In the genomic region with DNA sequence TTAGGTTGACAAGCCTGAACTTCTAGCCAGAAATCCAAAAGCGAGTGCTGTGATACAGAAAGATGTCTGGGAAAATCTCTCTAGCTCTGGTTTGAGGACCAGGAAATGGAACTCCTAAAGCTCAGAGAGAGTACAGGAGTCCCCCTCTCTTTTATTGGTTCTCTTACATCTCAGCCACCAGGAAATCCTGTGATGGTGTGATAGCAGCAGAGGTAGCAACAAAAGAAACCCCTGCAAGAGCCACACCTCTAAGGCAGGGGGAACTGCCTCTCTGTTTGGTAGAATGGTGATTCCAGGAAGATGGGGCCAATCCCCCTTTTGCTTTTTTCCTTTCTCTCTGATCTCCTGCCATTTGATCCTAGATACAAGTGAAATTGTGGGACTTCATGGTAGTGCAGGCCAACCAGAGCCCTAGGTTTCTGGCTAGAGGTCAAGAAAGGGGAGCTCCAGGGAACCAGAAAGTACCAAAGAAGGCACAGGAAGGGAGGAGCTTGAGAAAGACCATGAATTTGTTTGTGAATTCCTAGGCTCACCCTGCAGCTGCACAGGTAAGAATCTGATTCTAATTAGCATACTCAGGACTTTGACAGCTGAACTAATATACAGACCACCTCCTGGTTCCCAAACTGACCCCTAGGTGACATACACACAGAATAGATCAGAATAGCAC, we compare ENCODE assay signal across 16 cellular contexts.
DNase-seq lines count a peak whose midpoint lies in the region; ATAC-seq and TF ChIP-seq lines count a peak whose summit lies in the region.
"Had no signal": no experiment of that assay in that cellular context is flagged by ENCODE, and none has a peak within 500 bp of the region (broad histone marks: within the 10 kb centered on the region; RNA-seq: fewer than 3 reads in every experiment).

No MANE protein-coding gene starts in this region.

- no peak overlapping the region for H3K9ac ChIP-seq in endodermal cell (ENCODE audit: extremely low read depth, low read length, poor library complexity, severe bottlenecking)

- H3K4me3 Mint-ChIP-seq in stimulated activated naive CD8-positive, alpha-beta T cell treated with anti-CD3 and anti-CD28 coated beads, Interleukin-15, amount 100 ng/mL, for 72 hours = peak overlapping the region; percentile 19 to 25
- peak overlapping the region; percentile 67 for H3K4me3 Mint-ChIP-seq in T-helper 2 cell treated with Interferon-gamma antibody and Interleukin-4, amounts not matched to agents 5 μg/mL and 100 μg/mL, for 36 hours
- no peak overlapping the region for H3K4me3 Mint-ChIP-seq in endodermal cell
- H3K4me3 Mint-ChIP-seq: dendritic cell treated with granulocyte-macrophage colony-stimulating factor and Interleukin-4, amounts not matched to agents 40 ng/mL and 50 ng/mL, for 4 days; nephron had no signal

- TF ChIP-seq CTCF in endodermal cell (conservative IDR thresholded peaks at IDR 0.05) = no peak

- no peaks in the 10 kb centered on the region for H3K9me3 ChIP-seq in endodermal cell (ENCODE audit: control insufficient read depth, low read length)
- H3K9me3 ChIP-seq: gastrocnemius medialis had no signal

- no peaks in the 10 kb centered on the region for H3K9me3 Mint-ChIP-seq in stimulated activated naive CD8-positive, alpha-beta T cell treated with anti-CD3 and anti-CD28 coated beads, Interleukin-15, amount 100 ng/mL, for 72 hours
- no peaks in the 10 kb centered on the region for H3K9me3 Mint-ChIP-seq in T-helper 2 cell treated with Interferon-gamma antibody and Interleukin-4, amounts not matched to agents 5 μg/mL and 100 μg/mL, for 36 hours
- peaks cover 6% of the 10 kb centered on the region for H3K9me3 Mint-ChIP-seq in endodermal cell
- H3K9me3 Mint-ChIP-seq: dendritic cell treated with granulocyte-macrophage colony-stimulating factor and Interleukin-4, amounts not matched to agents 40 ng/mL and 50 ng/mL, for 4 days; nephron had no signal

- H3K36me3 ChIP-seq in endodermal cell (ENCODE audit: control insufficient read depth, insufficient read depth, low read length) = peaks cover 14% of the 10 kb centered on the region
- no peaks in the 10 kb centered on the region; the same call in 1 of the 2 replicates for H3K36me3 ChIP-seq in H7 (replicated peaks; ENCODE audit: control insufficient read depth, insufficient read depth, low read length)
- H3K36me3 ChIP-seq: gastrocnemius medialis had no signal

- DNase-seq in stimulated activated naive CD8-positive, alpha-beta T cell treated with anti-CD3 and anti-CD28 coated beads, Interleukin-15, amount 100 ng/mL, for 72 hours = no peak
- no peak for DNase-seq in stimulated activated naive CD8-positive, alpha-beta T cell treated with anti-CD3 and anti-CD28 coated beads, Interleukin-15, Interleukin-2, amounts not matched to agents 100 U/mL and 50 U/mL, for 24 hours
- DNase-seq in T-helper 2 cell treated with Interferon-gamma antibody and Interleukin-4, amounts not matched to agents 5 μg/mL and 100 μg/mL, for 36 hours (ENCODE audit: low spot score) = no peak
- DNase-seq in endodermal cell (peak; percentile 51), NCI-H128 (lab: John Stamatoyannopoulos, UW; ENCODE audit: unreplicated experiment) (no peak), NCI-H748 (lab: John Stamatoyannopoulos, UW; ENCODE audit: unreplicated experiment) (no peak), H7 (no peak)
- DNase-seq: erythroblast; gastrocnemius medialis; IMR-90; NCI-H2107; NCI-H526; stimulated activated CD4-positive, alpha-beta T cell treated with anti-CD3 and anti-CD28 coated beads, Interleukin-2, amount 100 ng/mL, for 48 hours had no signal

- WGBS in endodermal cell (ENCODE audit: insufficient coverage in 1 of 2, insufficient read length in 1 of 2), 2 experiments = 78 to 100% methylated on average over 1 of the region's 1 CpG

- H3K4me1 ChIP-seq in endodermal cell (ENCODE audit: control insufficient read depth, insufficient read depth, low read length) = peaks cover 8% of the 10 kb centered on the region
- H3K4me1 ChIP-seq: gastrocnemius medialis had no signal

- H3K27ac Mint-ChIP-seq in stimulated activated naive CD8-positive, alpha-beta T cell treated with anti-CD3 and anti-CD28 coated beads, Interleukin-15, amount 100 ng/mL, for 72 hours = peak overlapping the region in 1 of 2 donors; percentile 75
- H3K27ac Mint-ChIP-seq in T-helper 2 cell treated with Interferon-gamma antibody and Interleukin-4, amounts not matched to agents 5 μg/mL and 100 μg/mL, for 36 hours = peak overlapping the region; percentile 55
- H3K27ac Mint-ChIP-seq in endodermal cell = no peak overlapping the region
- H3K27ac Mint-ChIP-seq: dendritic cell treated with granulocyte-macrophage colony-stimulating factor and Interleukin-4, amounts not matched to agents 40 ng/mL and 50 ng/mL, for 4 days had no signal

- ATAC-seq in stimulated activated naive CD8-positive, alpha-beta T cell treated with anti-CD3 and anti-CD28 coated beads, Interleukin-15, amount 100 ng/mL, for 72 hours = no peak
- no peak for ATAC-seq in stimulated activated naive CD8-positive, alpha-beta T cell treated with anti-CD3 and anti-CD28 coated beads, Interleukin-15, Interleukin-2, amounts not matched to agents 100 U/mL and 50 U/mL, for 24 hours
- ATAC-seq: gastrocnemius medialis, GM12878 had no signal

- no peaks in the 10 kb centered on the region for H3K27me3 Mint-ChIP-seq in stimulated activated naive CD8-positive, alpha-beta T cell treated with anti-CD3 and anti-CD28 coated beads, Interleukin-15, amount 100 ng/mL, for 72 hours
- H3K27me3 Mint-ChIP-seq in T-helper 2 cell treated with Interferon-gamma antibody and Interleukin-4, amounts not matched to agents 5 μg/mL and 100 μg/mL, for 36 hours (ENCODE audit: low read depth) = no peaks in the 10 kb centered on the region
- no peaks in the 10 kb centered on the region for H3K27me3 Mint-ChIP-seq in endodermal cell (ENCODE audit: insufficient read depth)
- H3K27me3 Mint-ChIP-seq: dendritic cell treated with granulocyte-macrophage colony-stimulating factor and Interleukin-4, amounts not matched to agents 40 ng/mL and 50 ng/mL, for 4 days had no signal

- H3K27me3 ChIP-seq in endodermal cell (ENCODE audit: control insufficient read depth, insufficient read depth, low read length, poor library complexity, severe bottlenecking) (no peaks in the 10 kb centered on the region), H7 (ENCODE audit: control insufficient read depth, insufficient read depth, low read length) (no peaks in the 10 kb centered on the region)
- H3K27me3 ChIP-seq: gastrocnemius medialis had no signal

- H3K36me3 Mint-ChIP-seq in T-helper 2 cell treated with Interferon-gamma antibody and Interleukin-4, amounts not matched to agents 5 μg/mL and 100 μg/mL, for 36 hours (ENCODE audit: low read depth) = peaks cover 5% of the 10 kb centered on the region
- H3K36me3 Mint-ChIP-seq in endodermal cell (ENCODE audit: low read depth) = peaks cover 8% of the 10 kb centered on the region

- peaks cover 42% of the 10 kb centered on the region for H3K4me1 Mint-ChIP-seq in stimulated activated naive CD8-positive, alpha-beta T cell treated with anti-CD3 and anti-CD28 coated beads, Interleukin-15, amount 100 ng/mL, for 72 hours
- H3K4me1 Mint-ChIP-seq in T-helper 2 cell treated with Interferon-gamma antibody and Interleukin-4, amounts not matched to agents 5 μg/mL and 100 μg/mL, for 36 hours (ENCODE audit: low read depth) = peaks cover 22% of the 10 kb centered on the region
- peaks cover 30% of the 10 kb centered on the region for H3K4me1 Mint-ChIP-seq in endodermal cell

- no peak overlapping the region for H3K4me3 ChIP-seq in endodermal cell (ENCODE audit: low read length)
- no peak overlapping the region for H3K4me3 ChIP-seq in H7 (ENCODE audit: insufficient read depth, low read depth, low read length)
- H3K4me3 ChIP-seq: gastrocnemius medialis, GM12878 had no signal

- no peak overlapping the region for H3K27ac ChIP-seq in endodermal cell (ENCODE audit: low read depth, low read length)
- H3K27ac ChIP-seq: gastrocnemius medialis had no signal
